In the genomic region with DNA sequence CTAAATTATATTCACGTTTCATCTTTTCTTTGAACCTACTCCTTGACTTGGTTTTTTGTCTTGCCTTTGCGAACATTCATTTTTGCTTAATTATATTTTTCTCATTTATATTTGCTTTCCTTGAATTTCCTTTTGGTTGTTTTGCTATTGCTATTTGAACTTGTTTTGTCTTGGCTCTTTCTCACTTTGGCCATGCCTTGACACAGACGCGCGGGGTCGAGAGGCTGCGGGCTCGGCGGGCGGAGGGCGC, we compare ENCODE assay signal across 8 cellular contexts. TPM values are rescaled to one million over a fixed set of nuclear protein-coding genes. Genes with fewer than 3 reads are reported as not detected.
DNase-seq lines count a peak whose midpoint lies in the region; ATAC-seq and TF ChIP-seq lines count a peak whose summit lies in the region.

No MANE protein-coding gene starts in this region.

- H3K9me3 Mint-ChIP-seq in nephron progenitor cell (no peaks in the 10 kb centered on the region), Calu3 (ENCODE audit: low read depth, unreplicated experiment) (no peaks in the 10 kb centered on the region)

- H3K36me3 Mint-ChIP-seq in nephron progenitor cell (ENCODE audit: low read depth) = peaks cover 16% of the 10 kb centered on the region
- H3K36me3 Mint-ChIP-seq in Calu3 (ENCODE audit: insufficient read depth, unreplicated experiment) = no peaks in the 10 kb centered on the region

- H3K27ac Mint-ChIP-seq in nephron progenitor cell (no peak overlapping the region), Calu3 (ENCODE audit: unreplicated experiment) (no peak overlapping the region)

- H3K9me3 ChIP-seq in A673 (ENCODE audit: low read depth, low read length, poor library complexity, severe bottlenecking) = no peaks in the 10 kb centered on the region
- H3K9me3 ChIP-seq in endocrine pancreas (ENCODE audit: control insufficient read depth, low read length) = no peaks in the 10 kb centered on the region

- ATAC-seq in HG02623 (IDR thresholded peaks at IDR 0.05; ENCODE audit: unreplicated experiment) (no peak), HG02938 (IDR thresholded peaks at IDR 0.05; ENCODE audit: unreplicated experiment) (no peak), GM21367 (IDR thresholded peaks at IDR 0.05; ENCODE audit: unreplicated experiment) (no peak)

- H3K9ac ChIP-seq in KMS-11 (peak overlapping the region; percentile 76; the same call in 1 of the 2 replicates), endocrine pancreas (ENCODE audit: control insufficient read depth, insufficient read depth, low read length) (peak overlapping the region; percentile 48)

- TF ChIP-seq CTCF in A673 (conservative IDR thresholded peaks at IDR 0.05; ENCODE audit: low read depth, low read length) (no peak), KMS-11 (conservative IDR thresholded peaks at IDR 0.05; ENCODE audit: low read depth, low read length) (peak; percentile 33; the same call in 1 of the 2 replicates), nephron progenitor cell (IDR thresholded peaks at IDR 0.05) (peak; percentile 9), Calu3 (IDR thresholded peaks at IDR 0.05; ENCODE audit: unreplicated experiment) (no peak)

- H3K4me3 Mint-ChIP-seq in nephron progenitor cell (no peak overlapping the region), Calu3 (ENCODE audit: low read depth, unreplicated experiment) (no peak overlapping the region)

- H3K79me2 ChIP-seq in KMS-11 (ENCODE audit: insufficient read depth, low read depth) = peaks cover 46% of the 10 kb centered on the region

- BruUV-seq in A673 (replicated peaks; lab: Mats Ljungman, UMichigan) = no TSS peak
- no TSS peak for BruUV-seq in Calu3 (replicated peaks; lab: Mats Ljungman, UMichigan)

- H2AFZ ChIP-seq in KMS-11 (ENCODE audit: low read depth) = peak overlapping the region; percentile 64

- no peaks in the 10 kb centered on the region for H4K20me1 ChIP-seq in KMS-11 (ENCODE audit: insufficient read depth)

- intact Hi-C loops in A673 (cut with micrococcal nuclease; ENCODE audit: unreplicated experiment) = loop anchor here (1.0 to 5.0 kb wide), 5 partner anchors 62 to 502 kb away; no protein-coding TSS in a partner anchor
- intact Hi-C loops in Calu3 (cut with micrococcal nuclease; ENCODE audit: unreplicated experiment) = loop anchor here (1.0 to 10.0 kb wide), 5 partner anchors 66 to 377 kb away; no protein-coding TSS in a partner anchor

- H3K4me3 ChIP-seq in A673 (ENCODE audit: low read depth, low read length, poor library complexity, severe bottlenecking) (peak overlapping the region; percentile 64), KMS-11 (IDR thresholded peaks at IDR 0.05; ENCODE audit: insufficient read depth, low read depth, low read length) (no peak overlapping the region), endocrine pancreas (ENCODE audit: control insufficient read depth, insufficient read depth, low read length) (peak overlapping the region; percentile 92)

- CTCF ChIA-PET in A673 (lab: Charles Lee) = interaction anchor here (0.6 to 0.9 kb wide), 2 partner anchors 61 to 88 kb away, joined by 3 to 7 read pairs; no protein-coding TSS in a partner anchor
- CTCF ChIA-PET in Calu3 (lab: Charles Lee) = interaction anchor here (0.6 kb wide), 2 partner anchors 58 to 451 kb away, joined by 3 to 6 read pairs; no protein-coding TSS in a partner anchor

- H3K4me2 ChIP-seq in KMS-11 = peak overlapping the region; percentile 61

- H3K4me1 Mint-ChIP-seq in nephron progenitor cell = no peaks in the 10 kb centered on the region
- no peaks in the 10 kb centered on the region for H3K4me1 Mint-ChIP-seq in Calu3 (ENCODE audit: low read depth, unreplicated experiment)

- H3K36me3 ChIP-seq in A673 (ENCODE audit: insufficient read depth, low read length, poor library complexity, severe bottlenecking) (peaks cover 4% of the 10 kb centered on the region), KMS-11 (ENCODE audit: insufficient read depth) (peaks cover 12% of the 10 kb centered on the region; the same call in 1 of the 2 replicates), endocrine pancreas (ENCODE audit: control insufficient read depth, insufficient read depth, low read length) (no peaks in the 10 kb centered on the region)

- H3K27me3 Mint-ChIP-seq in nephron progenitor cell (ENCODE audit: low read depth, poor library complexity) (no peaks in the 10 kb centered on the region), Calu3 (ENCODE audit: unreplicated experiment) (no peaks in the 10 kb centered on the region)

- POLR2A ChIA-PET in A673 (lab: Charles Lee; ENCODE audit: low non-redundant PET) = no interaction called here

- DNase-seq in A673 (ENCODE audit: low spot score) (no peak), nephron progenitor cell (no peak), Calu3 (no peak)

- H3K27me3 ChIP-seq in A673 (replicated peaks; ENCODE audit: insufficient read depth, low read depth, low read length, poor library complexity) (no peaks in the 10 kb centered on the region), KMS-11 (ENCODE audit: insufficient read depth, low read depth) (no peaks in the 10 kb centered on the region), endocrine pancreas (ENCODE audit: control insufficient read depth, insufficient read depth, low read length) (no peaks in the 10 kb centered on the region)

- peaks cover 26% of the 10 kb centered on the region for H3K4me1 ChIP-seq in A673 (ENCODE audit: insufficient read depth, low read length, poor library complexity, severe bottlenecking)
- peaks cover 49% of the 10 kb centered on the region for H3K4me1 ChIP-seq in KMS-11 (ENCODE audit: low read depth, poor library complexity, severe bottlenecking)
- no peaks in the 10 kb centered on the region for H3K4me1 ChIP-seq in endocrine pancreas (ENCODE audit: control insufficient read depth, insufficient read depth, low read length)

- H3K27ac ChIP-seq in A673 (ENCODE audit: low read depth, low read length, poor library complexity, severe bottlenecking) (peak overlapping the region; percentile 54), KMS-11 (peak overlapping the region; percentile 42; the same call in 1 of the 2 replicates)

RNA-seq across cellular contexts. Expression of gene TMEM14A, which starts 7.1 kb away (rescaled TPM):
- total RNA-seq in A673 (2021) = 8.4 and 10.0 TPM in 2 replicates
- total RNA-seq in Calu3 (2022) = 28.0 and 34.6 TPM in 2 replicates

Comparison
In these comparisons a context has a peak if more than half of its experiments do, and no peak if none do; other contexts are left out.
1. CTCF ChIP-seq: peak in KMS-11 (single experiment) and nephron progenitor cell (single experiment); none in A673 (single experiment) and Calu3 (single experiment).